Comparison of ENCODE assay signal across 1 cellular context in genomic region chrX:13669246-13669689, GRCh38.
TF ChIP-seq lines count a peak whose summit lies in the region.

No MANE protein-coding gene starts in this region.

TF ChIP-seq in GM12878, 131 proteins besides CTCF, POLR2A, EP300 and RAD21 (continued from another document and continues in another):
- TF ChIP-seq, protein P1, sequence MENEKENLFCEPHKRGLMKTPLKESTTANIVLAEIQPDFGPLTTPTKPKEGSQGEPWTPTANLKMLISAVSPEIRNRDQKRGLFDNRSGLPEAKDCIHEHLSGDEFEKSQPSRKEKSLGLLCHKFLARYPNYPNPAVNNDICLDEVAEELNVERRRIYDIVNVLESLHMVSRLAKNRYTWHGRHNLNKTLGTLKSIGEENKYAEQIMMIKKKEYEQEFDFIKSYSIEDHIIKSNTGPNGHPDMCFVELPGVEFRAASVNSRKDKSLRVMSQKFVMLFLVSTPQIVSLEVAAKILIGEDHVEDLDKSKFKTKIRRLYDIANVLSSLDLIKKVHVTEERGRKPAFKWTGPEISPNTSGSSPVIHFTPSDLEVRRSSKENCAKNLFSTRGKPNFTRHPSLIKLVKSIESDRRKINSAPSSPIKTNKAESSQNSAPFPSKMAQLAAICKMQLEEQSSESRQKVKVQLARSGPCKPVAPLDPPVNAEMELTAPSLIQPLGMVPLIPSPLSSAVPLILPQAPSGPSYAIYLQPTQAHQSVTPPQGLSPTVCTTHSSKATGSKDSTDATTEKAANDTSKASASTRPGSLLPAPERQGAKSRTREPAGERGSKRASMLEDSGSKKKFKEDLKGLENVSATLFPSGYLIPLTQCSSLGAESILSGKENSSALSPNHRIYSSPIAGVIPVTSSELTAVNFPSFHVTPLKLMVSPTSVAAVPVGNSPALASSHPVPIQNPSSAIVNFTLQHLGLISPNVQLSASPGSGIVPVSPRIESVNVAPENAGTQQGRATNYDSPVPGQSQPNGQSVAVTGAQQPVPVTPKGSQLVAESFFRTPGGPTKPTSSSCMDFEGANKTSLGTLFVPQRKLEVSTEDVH (IDR thresholded peaks at IDR 0.05; ENCODE audit: low read depth, partially characterized antibody), result peak; percentile 60
- 0 out of 2 replicates have a peak, but pooled peaks have one; percentile 47 for TF ChIP-seq MXI1 (IDR thresholded peaks at IDR 0.05; ENCODE audit: low read depth, low read length)
- peak; percentile 75 for TF ChIP-seq BCL11A (IDR thresholded peaks at IDR 0.05; ENCODE audit: low read depth, low read length)
- peak; percentile 62 for TF ChIP-seq CREM (IDR thresholded peaks at IDR 0.05; ENCODE audit: low read depth)
- peak; percentile 84 for TF ChIP-seq NR2C1 (IDR thresholded peaks at IDR 0.05)
- 0 out of 2 replicates have a peak, but pooled peaks have one; percentile 47 for TF ChIP-seq ZBTB33 (IDR thresholded peaks at IDR 0.05)
- TF ChIP-seq, protein P2, sequence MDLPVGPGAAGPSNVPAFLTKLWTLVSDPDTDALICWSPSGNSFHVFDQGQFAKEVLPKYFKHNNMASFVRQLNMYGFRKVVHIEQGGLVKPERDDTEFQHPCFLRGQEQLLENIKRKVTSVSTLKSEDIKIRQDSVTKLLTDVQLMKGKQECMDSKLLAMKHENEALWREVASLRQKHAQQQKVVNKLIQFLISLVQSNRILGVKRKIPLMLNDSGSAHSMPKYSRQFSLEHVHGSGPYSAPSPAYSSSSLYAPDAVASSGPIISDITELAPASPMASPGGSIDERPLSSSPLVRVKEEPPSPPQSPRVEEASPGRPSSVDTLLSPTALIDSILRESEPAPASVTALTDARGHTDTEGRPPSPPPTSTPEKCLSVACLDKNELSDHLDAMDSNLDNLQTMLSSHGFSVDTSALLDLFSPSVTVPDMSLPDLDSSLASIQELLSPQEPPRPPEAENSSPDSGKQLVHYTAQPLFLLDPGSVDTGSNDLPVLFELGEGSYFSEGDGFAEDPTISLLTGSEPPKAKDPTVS (IDR thresholded peaks at IDR 0.05; ENCODE audit: low read depth, low read length), result no peak
- TF ChIP-seq NFYA (IDR thresholded peaks at IDR 0.05; ENCODE audit: borderline replicate concordance, low read depth, low read length), result no peak
- no peak for TF ChIP-seq HDAC6 (IDR thresholded peaks at IDR 0.05; ENCODE audit: unreplicated experiment)
- TF ChIP-seq USF2 (IDR thresholded peaks at IDR 0.05; ENCODE audit: borderline replicate concordance, low read depth, low read length), result no peak
- peak; percentile 95 for TF ChIP-seq ZNF384 (IDR thresholded peaks at IDR 0.05; ENCODE audit: borderline replicate concordance, low read depth, low read length)
- 0 out of 2 replicates have a peak, but pooled peaks have one; percentile 10 for TF ChIP-seq GABPA (IDR thresholded peaks at IDR 0.05; ENCODE audit: low read depth)
- no peak for TF ChIP-seq ZZZ3 (IDR thresholded peaks at IDR 0.05; ENCODE audit: control insufficient read depth, insufficient read length, low read depth)
- TF ChIP-seq PKNOX1 (IDR thresholded peaks at IDR 0.05), result peak; percentile 70
- TF ChIP-seq NRF1 (conservative IDR thresholded peaks at IDR 0.05; ENCODE audit: low read depth, low read length), result no peak
- peak in 1 of 2 experiments; percentile 37; a peak in 1 of 4 replicates for TF ChIP-seq CEBPB (IDR thresholded peaks at IDR 0.05; ENCODE audit: borderline replicate concordance in 1 of 2, low read depth in 2 of 2, low read length in 2 of 2)
- TF ChIP-seq DPF2 (IDR thresholded peaks at IDR 0.05), result peak; percentile 64; the same call in 1 of the 2 replicates
- TF ChIP-seq YY1 (IDR thresholded peaks at IDR 0.05; ENCODE audit: low read depth, low read length), result peak; percentile 65; the same call in 1 of the 2 replicates
- TF ChIP-seq SKIL (IDR thresholded peaks at IDR 0.05; ENCODE audit: low read depth, poor library complexity, severe bottlenecking), result peak; percentile 82
- TF ChIP-seq ATF2 (IDR thresholded peaks at IDR 0.05; ENCODE audit: low read length), result peak; percentile 94
- TF ChIP-seq RELA (IDR thresholded peaks at IDR 0.05; ENCODE audit: borderline replicate concordance, partially characterized antibody), result peak; percentile 89
- TF ChIP-seq ASH2L (IDR thresholded peaks at IDR 0.05; ENCODE audit: borderline replicate concordance, low read depth), result no peak
- peak; percentile 96 for TF ChIP-seq RUNX3 (IDR thresholded peaks at IDR 0.05; ENCODE audit: low read length)
- TF ChIP-seq MEF2B (IDR thresholded peaks at IDR 0.05; ENCODE audit: partially characterized antibody, poor library complexity, severe bottlenecking), result peak; percentile 71
- no peak for TF ChIP-seq ZSCAN29 (IDR thresholded peaks at IDR 0.05)
- peak in 1 of 2 experiments; percentile 55; a peak in 1 of 4 replicates for TF ChIP-seq ETV6 (conservative IDR thresholded peaks at IDR 0.05 in 1 of 2, IDR thresholded peaks at IDR 0.05 in 1 of 2; ENCODE audit: borderline replicate concordance in 1 of 2, low read depth in 1 of 2)
- peak; percentile 79 for TF ChIP-seq POU2F2 (IDR thresholded peaks at IDR 0.05; ENCODE audit: borderline replicate concordance, low read depth, low read length)
- no peak; the same call in 1 of the 2 replicates for TF ChIP-seq BMI1 (IDR thresholded peaks at IDR 0.05; ENCODE audit: borderline replicate concordance)
- TF ChIP-seq, protein P3, sequence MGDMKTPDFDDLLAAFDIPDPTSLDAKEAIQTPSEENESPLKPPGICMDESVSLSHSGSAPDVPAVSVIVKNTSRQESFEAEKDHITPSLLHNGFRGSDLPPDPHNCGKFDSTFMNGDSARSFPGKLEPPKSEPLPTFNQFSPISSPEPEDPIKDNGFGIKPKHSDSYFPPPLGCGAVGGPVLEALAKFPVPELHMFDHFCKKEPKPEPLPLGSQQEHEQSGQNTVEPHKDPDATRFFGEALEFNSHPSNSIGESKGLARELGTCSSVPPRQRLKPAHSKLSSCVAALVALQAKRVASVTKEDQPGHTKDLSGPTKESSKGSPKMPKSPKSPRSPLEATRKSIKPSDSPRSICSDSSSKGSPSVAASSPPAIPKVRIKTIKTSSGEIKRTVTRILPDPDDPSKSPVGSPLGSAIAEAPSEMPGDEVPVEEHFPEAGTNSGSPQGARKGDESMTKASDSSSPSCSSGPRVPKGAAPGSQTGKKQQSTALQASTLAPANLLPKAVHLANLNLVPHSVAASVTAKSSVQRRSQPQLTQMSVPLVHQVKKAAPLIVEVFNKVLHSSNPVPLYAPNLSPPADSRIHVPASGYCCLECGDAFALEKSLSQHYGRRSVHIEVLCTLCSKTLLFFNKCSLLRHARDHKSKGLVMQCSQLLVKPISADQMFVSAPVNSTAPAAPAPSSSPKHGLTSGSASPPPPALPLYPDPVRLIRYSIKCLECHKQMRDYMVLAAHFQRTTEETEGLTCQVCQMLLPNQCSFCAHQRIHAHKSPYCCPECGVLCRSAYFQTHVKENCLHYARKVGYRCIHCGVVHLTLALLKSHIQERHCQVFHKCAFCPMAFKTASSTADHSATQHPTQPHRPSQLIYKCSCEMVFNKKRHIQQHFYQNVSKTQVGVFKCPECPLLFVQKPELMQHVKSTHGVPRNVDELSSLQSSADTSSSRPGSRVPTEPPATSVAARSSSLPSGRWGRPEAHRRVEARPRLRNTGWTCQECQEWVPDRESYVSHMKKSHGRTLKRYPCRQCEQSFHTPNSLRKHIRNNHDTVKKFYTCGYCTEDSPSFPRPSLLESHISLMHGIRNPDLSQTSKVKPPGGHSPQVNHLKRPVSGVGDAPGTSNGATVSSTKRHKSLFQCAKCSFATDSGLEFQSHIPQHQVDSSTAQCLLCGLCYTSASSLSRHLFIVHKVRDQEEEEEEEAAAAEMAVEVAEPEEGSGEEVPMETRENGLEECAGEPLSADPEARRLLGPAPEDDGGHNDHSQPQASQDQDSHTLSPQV (IDR thresholded peaks at IDR 0.05), result peak; percentile 10; the same call in 1 of the 2 replicates
- TF ChIP-seq ZNF622 (IDR thresholded peaks at IDR 0.05), result no peak
- peak; percentile 51; the same call in 1 of the 2 replicates for TF ChIP-seq JUNB (IDR thresholded peaks at IDR 0.05)
- TF ChIP-seq MTA2 (IDR thresholded peaks at IDR 0.05; ENCODE audit: low read depth), result peak; percentile 85
- TF ChIP-seq, protein P4, sequence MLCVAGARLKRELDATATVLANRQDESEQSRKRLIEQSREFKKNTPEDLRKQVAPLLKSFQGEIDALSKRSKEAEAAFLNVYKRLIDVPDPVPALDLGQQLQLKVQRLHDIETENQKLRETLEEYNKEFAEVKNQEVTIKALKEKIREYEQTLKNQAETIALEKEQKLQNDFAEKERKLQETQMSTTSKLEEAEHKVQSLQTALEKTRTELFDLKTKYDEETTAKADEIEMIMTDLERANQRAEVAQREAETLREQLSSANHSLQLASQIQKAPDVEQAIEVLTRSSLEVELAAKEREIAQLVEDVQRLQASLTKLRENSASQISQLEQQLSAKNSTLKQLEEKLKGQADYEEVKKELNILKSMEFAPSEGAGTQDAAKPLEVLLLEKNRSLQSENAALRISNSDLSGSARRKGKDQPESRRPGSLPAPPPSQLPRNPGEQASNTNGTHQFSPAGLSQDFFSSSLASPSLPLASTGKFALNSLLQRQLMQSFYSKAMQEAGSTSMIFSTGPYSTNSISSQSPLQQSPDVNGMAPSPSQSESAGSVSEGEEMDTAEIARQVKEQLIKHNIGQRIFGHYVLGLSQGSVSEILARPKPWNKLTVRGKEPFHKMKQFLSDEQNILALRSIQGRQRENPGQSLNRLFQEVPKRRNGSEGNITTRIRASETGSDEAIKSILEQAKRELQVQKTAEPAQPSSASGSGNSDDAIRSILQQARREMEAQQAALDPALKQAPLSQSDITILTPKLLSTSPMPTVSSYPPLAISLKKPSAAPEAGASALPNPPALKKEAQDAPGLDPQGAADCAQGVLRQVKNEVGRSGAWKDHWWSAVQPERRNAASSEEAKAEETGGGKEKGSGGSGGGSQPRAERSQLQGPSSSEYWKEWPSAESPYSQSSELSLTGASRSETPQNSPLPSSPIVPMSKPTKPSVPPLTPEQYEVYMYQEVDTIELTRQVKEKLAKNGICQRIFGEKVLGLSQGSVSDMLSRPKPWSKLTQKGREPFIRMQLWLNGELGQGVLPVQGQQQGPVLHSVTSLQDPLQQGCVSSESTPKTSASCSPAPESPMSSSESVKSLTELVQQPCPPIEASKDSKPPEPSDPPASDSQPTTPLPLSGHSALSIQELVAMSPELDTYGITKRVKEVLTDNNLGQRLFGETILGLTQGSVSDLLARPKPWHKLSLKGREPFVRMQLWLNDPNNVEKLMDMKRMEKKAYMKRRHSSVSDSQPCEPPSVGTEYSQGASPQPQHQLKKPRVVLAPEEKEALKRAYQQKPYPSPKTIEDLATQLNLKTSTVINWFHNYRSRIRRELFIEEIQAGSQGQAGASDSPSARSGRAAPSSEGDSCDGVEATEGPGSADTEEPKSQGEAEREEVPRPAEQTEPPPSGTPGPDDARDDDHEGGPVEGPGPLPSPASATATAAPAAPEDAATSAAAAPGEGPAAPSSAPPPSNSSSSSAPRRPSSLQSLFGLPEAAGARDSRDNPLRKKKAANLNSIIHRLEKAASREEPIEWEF (IDR thresholded peaks at IDR 0.05; ENCODE audit: insufficient replicate concordance, low read depth, low read length), result peak; percentile 85
